In genomic region chr9:85016389-85016997, GRCh38 we compare ENCODE assay signal across 26 cellular contexts.
DNase-seq lines count a peak whose midpoint lies in the region; ATAC-seq and TF ChIP-seq lines count a peak whose summit lies in the region.
"Had no signal": no experiment of that assay in that cellular context is flagged by ENCODE, and none has a peak within 500 bp of the region (broad histone marks: within the 10 kb centered on the region; RNA-seq: fewer than 3 reads in every experiment).

No MANE protein-coding gene starts in this region.

- no peaks in the 10 kb centered on the region for H3K36me3 ChIP-seq in ectodermal cell (ENCODE audit: control insufficient read depth, insufficient read depth, low read length)
- no peaks in the 10 kb centered on the region for H3K36me3 ChIP-seq in hepatocyte (replicated peaks; ENCODE audit: insufficient read depth, low read depth)
- H3K36me3 ChIP-seq: cardiac muscle cell, esophagus squamous epithelium, sigmoid colon, thoracic aorta had no signal

- H3K4me3 Mint-ChIP-seq in Calu3 (ENCODE audit: low read depth, unreplicated experiment) (no peak overlapping the region), mesothelial cell of epicardium (no peak overlapping the region)
- H3K4me3 Mint-ChIP-seq: CD4-positive, alpha-beta memory T cell; natural killer cell treated with Interleukin-12 subunit alpha and Interleukin-12 subunit beta and Interleukin-15 and Interleukin-18, amount 100 ng/mL, for 72 hours; stimulated activated memory B cell treated with anti-CD40 and anti-IgM and Interleukin-4, amounts not matched to agents 10 μg/mL and 1 μg/mL and 100 μg/mL, for 72 hours had no signal

- H3K79me2 ChIP-seq in hepatocyte, result no peaks in the 10 kb centered on the region

- H2AFZ ChIP-seq in hepatocyte, result no peak overlapping the region

- peak; percentile 77 for ATAC-seq in sciatic nerve
- ATAC-seq: mucosa of descending colon; natural killer cell treated with Interleukin-12 subunit alpha and Interleukin-12 subunit beta and Interleukin-15 and Interleukin-18, amount 100 ng/mL, for 72 hours; PC-3; stimulated activated memory B cell treated with anti-CD40 and anti-IgM and Interleukin-4, amounts not matched to agents 10 μg/mL and 1 μg/mL and 100 μg/mL, for 72 hours had no signal

- H3K4me1 ChIP-seq in ectodermal cell (ENCODE audit: control insufficient read depth, insufficient read depth, low read length) (peaks cover 8% of the 10 kb centered on the region), hepatocyte (ENCODE audit: insufficient read depth) (no peaks in the 10 kb centered on the region)
- H3K4me1 ChIP-seq: esophagus squamous epithelium, sigmoid colon had no signal

- H4K20me1 ChIP-seq in hepatocyte (ENCODE audit: insufficient read depth, poor library complexity, severe bottlenecking), result no peaks in the 10 kb centered on the region

- 71 to 82% methylated on average over 3 of the region's 3 CpGs for WGBS in ectodermal cell, 2 experiments
- 45% methylated on average over 3 of the region's 3 CpGs for WGBS in hepatocyte (ENCODE audit: low lambda C conversion rate, missing lambda C conversion rate)

- CTCF ChIA-PET in Calu3 (lab: Charles Lee), result no interaction called here

- no peak overlapping the region for H3K4me2 ChIP-seq in hepatocyte

- peaks cover 29% of the 10 kb centered on the region for H3K4me1 Mint-ChIP-seq in Calu3 (ENCODE audit: low read depth, unreplicated experiment)
- peaks cover 43% of the 10 kb centered on the region for H3K4me1 Mint-ChIP-seq in mesothelial cell of epicardium
- H3K4me1 Mint-ChIP-seq: CD4-positive, alpha-beta memory T cell; stimulated activated memory B cell treated with anti-CD40 and anti-IgM and Interleukin-4, amounts not matched to agents 10 μg/mL and 1 μg/mL and 100 μg/mL, for 72 hours had no signal

- H3K4me3 ChIP-seq in ectodermal cell (ENCODE audit: insufficient read depth, low read depth, low read length), result no peak overlapping the region
- H3K4me3 ChIP-seq in hepatocyte, result no peak overlapping the region
- H3K4me3 ChIP-seq: cardiac muscle cell, esophagus squamous epithelium, mucosa of descending colon, sigmoid colon, thoracic aorta had no signal

- H3K27ac ChIP-seq in ectodermal cell (ENCODE audit: insufficient read depth, low read depth, low read length, poor library complexity, severe bottlenecking), result peak overlapping the region; percentile 11
- H3K27ac ChIP-seq in hepatocyte, result no peak overlapping the region
- H3K27ac ChIP-seq: cardiac muscle cell, esophagus squamous epithelium, sigmoid colon, thoracic aorta had no signal

- H3K9me3 ChIP-seq in ectodermal cell (ENCODE audit: control insufficient read depth, low read length) (no peaks in the 10 kb centered on the region), hepatocyte (ENCODE audit: low read depth) (no peaks in the 10 kb centered on the region)
- H3K9me3 ChIP-seq: esophagus squamous epithelium, mucosa of descending colon, sigmoid colon, thoracic aorta had no signal

- no peaks in the 10 kb centered on the region for H3K9me2 ChIP-seq in hepatocyte (replicated peaks; ENCODE audit: insufficient read depth)

- H3K9me3 Mint-ChIP-seq in Calu3 (ENCODE audit: low read depth, unreplicated experiment) (no peaks in the 10 kb centered on the region), mesothelial cell of epicardium (no peaks in the 10 kb centered on the region)
- H3K9me3 Mint-ChIP-seq: natural killer cell treated with Interleukin-12 subunit alpha and Interleukin-12 subunit beta and Interleukin-15 and Interleukin-18, amount 100 ng/mL, for 72 hours; stimulated activated memory B cell treated with anti-CD40 and anti-IgM and Interleukin-4, amounts not matched to agents 10 μg/mL and 1 μg/mL and 100 μg/mL, for 72 hours had no signal

- H3K36me3 Mint-ChIP-seq in Calu3 (ENCODE audit: insufficient read depth, unreplicated experiment) (no peaks in the 10 kb centered on the region), mesothelial cell of epicardium (no peaks in the 10 kb centered on the region)
- H3K36me3 Mint-ChIP-seq: CD4-positive, alpha-beta memory T cell; natural killer cell treated with Interleukin-12 subunit alpha and Interleukin-12 subunit beta and Interleukin-15 and Interleukin-18, amount 100 ng/mL, for 72 hours; stimulated activated memory B cell treated with anti-CD40 and anti-IgM and Interleukin-4, amounts not matched to agents 10 μg/mL and 1 μg/mL and 100 μg/mL, for 72 hours had no signal

- intact Hi-C loops in Calu3 (cut with micrococcal nuclease; ENCODE audit: unreplicated experiment) (no loop called here), sciatic nerve (cut with DNase I) (no loop called here)

- H3K27me3 Mint-ChIP-seq in Calu3 (ENCODE audit: unreplicated experiment) (no peaks in the 10 kb centered on the region), mesothelial cell of epicardium (ENCODE audit: low read depth) (no peaks in the 10 kb centered on the region)
- H3K27me3 Mint-ChIP-seq: stimulated activated memory B cell treated with anti-CD40 and anti-IgM and Interleukin-4, amounts not matched to agents 10 μg/mL and 1 μg/mL and 100 μg/mL, for 72 hours had no signal

- no peaks in the 10 kb centered on the region for H3K27me3 ChIP-seq in ectodermal cell (ENCODE audit: control insufficient read depth, insufficient read depth, low read length, poor library complexity, severe bottlenecking)
- H3K27me3 ChIP-seq in hepatocyte, result peaks cover 7% of the 10 kb centered on the region
- H3K27me3 ChIP-seq: sigmoid colon had no signal

- no TSS peak for BruUV-seq in Calu3 (replicated peaks; lab: Mats Ljungman, UMichigan)

- H3K27ac Mint-ChIP-seq in Calu3 (ENCODE audit: unreplicated experiment), result no peak overlapping the region
- peak overlapping the region; percentile 86 for H3K27ac Mint-ChIP-seq in mesothelial cell of epicardium
- H3K27ac Mint-ChIP-seq: CD4-positive, alpha-beta memory T cell; natural killer cell treated with Interleukin-12 subunit alpha and Interleukin-12 subunit beta and Interleukin-15 and Interleukin-18, amount 100 ng/mL, for 72 hours; stimulated activated memory B cell treated with anti-CD40 and anti-IgM and Interleukin-4, amounts not matched to agents 10 μg/mL and 1 μg/mL and 100 μg/mL, for 72 hours had no signal

- DNase-seq in Calu3, result peak; percentile 30
- no peak for DNase-seq in mesothelial cell of epicardium (ENCODE audit: low spot score in 2 of 2, unreplicated experiment in 2 of 2)
- no peak for DNase-seq in sciatic nerve (ENCODE audit: low spot score)
- no peak for DNase-seq in DMS 273 (lab: John Stamatoyannopoulos, UW; ENCODE audit: unreplicated experiment)
- DNase-seq in hepatocyte (ENCODE audit: low spot score), result no peak
- DNase-seq in hepatic stellate cell (ENCODE audit: low spot score), result no peak
- DNase-seq in NCI-H524 (lab: John Stamatoyannopoulos, UW), result no peak
- DNase-seq: activated naive CD4-positive, alpha-beta T cell treated with anti-CD3 and anti-CD28 coated beads, Interleukin-2, amount 50 U/mL, for 16 hours; AML-193; CD4-positive, alpha-beta memory T cell; esophagus squamous epithelium; mucosa of descending colon; NCI-H187; NCI-H2171 treated with DMSO at 0.1 percent for 48 hours; NCI-H524 treated with DMSO at 0.1 percent for 48 hours; NK-92 treated with Interleukin-12 subunit alpha and Interleukin-12 subunit beta, amount 100 ng/mL, for 24 hours; PC-3; Right ventricle myocardium superior; sigmoid colon; stimulated activated CD4-positive, alpha-beta T cell treated with anti-CD3 and anti-CD28 coated beads, Interleukin-4, amount 100 ng/mL, for 4 hours; T-helper 9 cell had no signal

- TF ChIP-seq CTCF in Calu3 (IDR thresholded peaks at IDR 0.05; ENCODE audit: unreplicated experiment) (no peak), mesothelial cell of epicardium (IDR thresholded peaks at IDR 0.05; ENCODE audit: unreplicated experiment) (no peak), hepatocyte (IDR thresholded peaks at IDR 0.05; ENCODE audit: poor library complexity) (no peak)
